In genomic region chr5:100683881-100684280, GRCh38 we compare ENCODE assay signal across 19 cellular contexts.
DNase-seq lines count a peak whose midpoint lies in the region; ATAC-seq and TF ChIP-seq lines count a peak whose summit lies in the region.
"Had no signal": no experiment of that assay in that cellular context is flagged by ENCODE, and none has a peak within 500 bp of the region (broad histone marks: within the 10 kb centered on the region; RNA-seq: fewer than 3 reads in every experiment).

No MANE protein-coding gene starts in this region.

- no peaks in the 10 kb centered on the region for H3K4me1 ChIP-seq in subcutaneous abdominal adipose tissue (ENCODE audit: control insufficient read depth in 5 of 5, insufficient read depth in 5 of 5, low read length in 5 of 5)
- H3K4me1 ChIP-seq: A549 had no signal

- TF ChIP-seq CTCF in endothelial cell (IDR thresholded peaks at IDR 0.05; ENCODE audit: unreplicated experiment), result no peak

- no peak overlapping the region for H3K27ac Mint-ChIP-seq in endothelial cell (ENCODE audit: unreplicated experiment)
- H3K27ac Mint-ChIP-seq: CD8-positive, alpha-beta T cell; GM23338 had no signal

- H3K9ac ChIP-seq in subcutaneous abdominal adipose tissue (ENCODE audit: low read length in 5 of 5), result no peak overlapping the region

- H3K9me3 ChIP-seq in subcutaneous abdominal adipose tissue (ENCODE audit: control insufficient read depth in 5 of 5, low read length in 5 of 5), result peaks cover 8 to 19% (median 12%) of the 10 kb centered on the region in 5 donors
- H3K9me3 ChIP-seq: A549 had no signal

- ATAC-seq in HG02571 (IDR thresholded peaks at IDR 0.05; ENCODE audit: unreplicated experiment), result no peak
- ATAC-seq: A549; CD8-positive, alpha-beta T cell; GM23338 had no signal

- H3K9me3 Mint-ChIP-seq in endothelial cell (ENCODE audit: unreplicated experiment), result no peaks in the 10 kb centered on the region

- H3K27ac ChIP-seq in subcutaneous abdominal adipose tissue (ENCODE audit: low read depth, low read length), result no peak overlapping the region
- H3K27ac ChIP-seq: 22Rv1, A549 had no signal

- DNase-seq in DMS 273 (lab: John Stamatoyannopoulos, UW; ENCODE audit: unreplicated experiment), result peak; percentile 61
- no peak for DNase-seq in DMS 273 treated with DMSO at 0.1 percent for 48 hours (lab: John Stamatoyannopoulos, UW)
- DNase-seq in LHCN-M2 (ENCODE audit: low read depth), result peak; percentile 12
- no peak for DNase-seq in endothelial cell (ENCODE audit: low spot score)
- no peak for DNase-seq in activated CD8-positive, alpha-beta memory T cell treated with anti-CD3 and anti-CD28 coated beads, Interleukin-2, amount 50 U/mL, for 48 hours
- DNase-seq in CD1c-positive myeloid dendritic cell (ENCODE audit: extremely low spot score), result no peak
- DNase-seq: AML-193; Calu3; CD8-positive, alpha-beta T cell; DMS153; DMS79; GDM1; HCEC 1CT had no signal

- no peaks in the 10 kb centered on the region for H3K27me3 ChIP-seq in subcutaneous abdominal adipose tissue (ENCODE audit: control insufficient read depth in 5 of 5, insufficient read depth in 4 of 5, low read length in 5 of 5)

- H3K4me3 ChIP-seq in subcutaneous abdominal adipose tissue (ENCODE audit: low read depth in 1 of 5, low read length in 5 of 5), result peak overlapping the region in 3 of 5 donors; percentile 2 to 14 (median 4)
- H3K4me3 ChIP-seq: A549, GM23338 had no signal

- peaks cover 4% of the 10 kb centered on the region for H3K36me3 Mint-ChIP-seq in endothelial cell (ENCODE audit: low read depth, unreplicated experiment)
- H3K36me3 Mint-ChIP-seq: CD8-positive, alpha-beta T cell had no signal

- H3K36me3 ChIP-seq in subcutaneous abdominal adipose tissue (ENCODE audit: control insufficient read depth in 5 of 5, insufficient read depth in 5 of 5, low read length in 5 of 5), result peaks cover 0 to 3% (median 0%) of the 10 kb centered on the region in 5 donors

- peaks cover 3% of the 10 kb centered on the region for H3K4me1 Mint-ChIP-seq in endothelial cell (ENCODE audit: unreplicated experiment)
- H3K4me1 Mint-ChIP-seq: CD14-positive monocyte, GM23338 had no signal

- peaks cover 5% of the 10 kb centered on the region for H3K27me3 Mint-ChIP-seq in endothelial cell (ENCODE audit: unreplicated experiment)

- peak overlapping the region; percentile 28 for H3K4me3 Mint-ChIP-seq in endothelial cell (ENCODE audit: unreplicated experiment)
- H3K4me3 Mint-ChIP-seq: CD14-positive monocyte; CD8-positive, alpha-beta T cell; GM23338 had no signal

Comparison
In these comparisons a context has a peak if more than half of its experiments do, and no peak if none do; other contexts are left out.
1. DNase-seq: peak in DMS 273 (single experiment) and LHCN-M2 (single experiment); none in DMS 273 treated with DMSO at 0.1 percent for 48 hours (single experiment), endothelial cell (single experiment), activated CD8-positive, alpha-beta memory T cell treated with anti-CD3 and anti-CD28 coated beads, Interleukin-2, amount 50 U/mL, for 48 hours (single experiment) and CD1c-positive myeloid dendritic cell (single experiment).